In genomic region chr22:42902875-42903510, GRCh38 we compare ENCODE assay signal across 13 cellular contexts. TPM values are rescaled to one million over a fixed set of nuclear protein-coding genes. Genes with fewer than 3 reads are reported as not detected.
DNase-seq lines count a peak whose midpoint lies in the region; ATAC-seq and TF ChIP-seq lines count a peak whose summit lies in the region.
"Had no signal": no experiment of that assay in that cellular context is flagged by ENCODE, and none has a peak within 500 bp of the region (broad histone marks: within the 10 kb centered on the region; RNA-seq: fewer than 3 reads in every experiment).

No MANE protein-coding gene starts in this region.

- H3K9me3 ChIP-seq in cardiac muscle cell (ENCODE audit: low read depth), result no peaks in the 10 kb centered on the region
- H3K9me3 ChIP-seq: upper lobe of right lung had no signal

- H3K4me3 Mint-ChIP-seq in mesothelial cell of epicardium (no peak overlapping the region), progenitor cell of endocrine pancreas (ENCODE audit: low read depth) (no peak overlapping the region)
- no peak overlapping the region for H3K4me3 Mint-ChIP-seq in activated T-cell treated with anti-CD3 and anti-CD28 coated beads, Interleukin-2, amount 50 U/mL, for 24 hours
- H3K4me3 Mint-ChIP-seq: activated CD8-positive, alpha-beta T cell treated with anti-CD3 and anti-CD28 coated beads for 36 hours had no signal

- H3K36me3 ChIP-seq in cardiac muscle cell, result no peaks in the 10 kb centered on the region
- H3K36me3 ChIP-seq: upper lobe of right lung had no signal

- intact Hi-C loops in Right ventricle myocardium superior (cut with DNase I), result no loop called here

- peaks cover 2% of the 10 kb centered on the region for H3K36me3 Mint-ChIP-seq in mesothelial cell of epicardium
- H3K36me3 Mint-ChIP-seq in progenitor cell of endocrine pancreas (ENCODE audit: insufficient read depth), result peaks cover 2% of the 10 kb centered on the region
- peaks cover 24% of the 10 kb centered on the region for H3K36me3 Mint-ChIP-seq in activated T-cell treated with anti-CD3 and anti-CD28 coated beads, Interleukin-2, amount 50 U/mL, for 24 hours (ENCODE audit: low read depth)

- H3K4me3 ChIP-seq in cardiac muscle cell (no peak overlapping the region), choroid plexus epithelial cell (ENCODE audit: low read depth, low read length) (no peak overlapping the region)
- H3K4me3 ChIP-seq: upper lobe of right lung had no signal

- DNase-seq in cardiac muscle cell (ENCODE audit: low read depth in 1 of 2, low spot score in 1 of 2), result peak; percentile 41 to 54
- DNase-seq in Right ventricle myocardium superior, result no peak
- DNase-seq in choroid plexus epithelial cell (ENCODE audit: low read depth), result peak; percentile 76
- peak in 1 of 2 experiments; percentile 46 for DNase-seq in mesothelial cell of epicardium (ENCODE audit: low spot score in 2 of 2, unreplicated experiment in 2 of 2)
- no peak for DNase-seq in progenitor cell of endocrine pancreas (ENCODE audit: low spot score, unreplicated experiment)
- no peak for DNase-seq in SHP77 (lab: John Stamatoyannopoulos, UW)
- no peak for DNase-seq in activated T-cell treated with anti-CD3 and anti-CD28 coated beads, Interleukin-2, amount 50 U/mL, for 24 hours
- DNase-seq: activated CD8-positive, alpha-beta T cell treated with anti-CD3 and anti-CD28 coated beads for 36 hours; NCI-H774; SW 1271; upper lobe of right lung had no signal

- ATAC-seq in Right ventricle myocardium superior (ENCODE audit: poor library complexity) (no peak), GM21723 (IDR thresholded peaks at IDR 0.05; ENCODE audit: unreplicated experiment) (no peak)
- ATAC-seq: activated CD8-positive, alpha-beta T cell treated with anti-CD3 and anti-CD28 coated beads for 36 hours; esophagus mucosa; upper lobe of right lung had no signal

- H3K4me1 Mint-ChIP-seq in mesothelial cell of epicardium (no peaks in the 10 kb centered on the region), progenitor cell of endocrine pancreas (ENCODE audit: low read depth) (no peaks in the 10 kb centered on the region)
- no peaks in the 10 kb centered on the region for H3K4me1 Mint-ChIP-seq in activated T-cell treated with anti-CD3 and anti-CD28 coated beads, Interleukin-2, amount 50 U/mL, for 24 hours (ENCODE audit: low read depth)

- H3K27me3 ChIP-seq in cardiac muscle cell, result no peaks in the 10 kb centered on the region
- H3K27me3 ChIP-seq: upper lobe of right lung had no signal

- H3K9me3 Mint-ChIP-seq in mesothelial cell of epicardium (no peaks in the 10 kb centered on the region), progenitor cell of endocrine pancreas (ENCODE audit: low read depth) (no peaks in the 10 kb centered on the region)
- H3K9me3 Mint-ChIP-seq in activated T-cell treated with anti-CD3 and anti-CD28 coated beads, Interleukin-2, amount 50 U/mL, for 24 hours, result no peaks in the 10 kb centered on the region
- H3K9me3 Mint-ChIP-seq: activated CD8-positive, alpha-beta T cell treated with anti-CD3 and anti-CD28 coated beads for 36 hours had no signal

- TF ChIP-seq CTCF in cardiac muscle cell (IDR thresholded peaks at IDR 0.05; ENCODE audit: low read depth, low read length) (no peak), choroid plexus epithelial cell (conservative IDR thresholded peaks at IDR 0.05; ENCODE audit: low read depth, low read length) (peak; percentile 50), mesothelial cell of epicardium (IDR thresholded peaks at IDR 0.05; ENCODE audit: unreplicated experiment) (no peak), progenitor cell of endocrine pancreas (IDR thresholded peaks at IDR 0.05; ENCODE audit: unreplicated experiment) (no peak)

- peak overlapping the region; percentile 57 for H3K27ac Mint-ChIP-seq in mesothelial cell of epicardium
- H3K27ac Mint-ChIP-seq in progenitor cell of endocrine pancreas, result no peak overlapping the region
- no peak overlapping the region for H3K27ac Mint-ChIP-seq in activated T-cell treated with anti-CD3 and anti-CD28 coated beads, Interleukin-2, amount 50 U/mL, for 24 hours
- H3K27ac Mint-ChIP-seq: activated CD8-positive, alpha-beta T cell treated with anti-CD3 and anti-CD28 coated beads for 36 hours had no signal

- peak overlapping the region; percentile 16 for H3K27ac ChIP-seq in cardiac muscle cell
- H3K27ac ChIP-seq: upper lobe of right lung had no signal

- H3K27me3 Mint-ChIP-seq in mesothelial cell of epicardium (ENCODE audit: low read depth), result no peaks in the 10 kb centered on the region
- no peaks in the 10 kb centered on the region for H3K27me3 Mint-ChIP-seq in progenitor cell of endocrine pancreas
- no peaks in the 10 kb centered on the region for H3K27me3 Mint-ChIP-seq in activated T-cell treated with anti-CD3 and anti-CD28 coated beads, Interleukin-2, amount 50 U/mL, for 24 hours
- H3K27me3 Mint-ChIP-seq: activated CD8-positive, alpha-beta T cell treated with anti-CD3 and anti-CD28 coated beads for 36 hours had no signal

- peaks cover 28% of the 10 kb centered on the region for H3K4me1 ChIP-seq in cardiac muscle cell (ENCODE audit: low read depth)

RNA-seq across cellular contexts. Expression of gene ARFGAP3, which starts 45.9 kb away (rescaled TPM):
- total RNA-seq in cardiac muscle cell (26.3 and 30.1 TPM in 2 replicates), Right ventricle myocardium superior (22.4 TPM), mesothelial cell of epicardium (33.4 to 38.3 TPM (median 36.2 TPM) in 3 replicates), progenitor cell of endocrine pancreas (26.3 and 26.7 TPM in 2 replicates)
- polyA plus RNA-seq in cardiac muscle cell, result 38.2 and 48.6 TPM in 2 replicates

Comparison
In these comparisons a context has a peak if more than half of its experiments do, and no peak if none do; other contexts are left out.
1. DNase-seq: peak in cardiac muscle cell (2 of 2) and choroid plexus epithelial cell (single experiment); none in Right ventricle myocardium superior (single experiment), progenitor cell of endocrine pancreas (single experiment), SHP77 (0 of 2) and activated T-cell treated with anti-CD3 and anti-CD28 coated beads, Interleukin-2, amount 50 U/mL, for 24 hours (single experiment).